8 cellular contexts compared by ENCODE assay signal in genomic region chr9:137028281-137029057, GRCh38. TPM values are rescaled to one million over a fixed set of nuclear protein-coding genes. Genes with fewer than 3 reads are reported as not detected.
A peak's percentile ranks its signal among the peaks of the same experiment; 100 is the strongest.
DNase-seq lines count a peak whose midpoint lies in the region; ATAC-seq and TF ChIP-seq lines count a peak whose summit lies in the region.

No MANE protein-coding gene starts in this region.

- H3K36me3 ChIP-seq in OCI-LY3 (replicated peaks; ENCODE audit: low read depth, low read length) (no peaks in the 10 kb centered on the region), suprapubic skin (no peaks in the 10 kb centered on the region)

- peak; percentile 50 for ATAC-seq in HG03354 (IDR thresholded peaks at IDR 0.05; ENCODE audit: poor library complexity, severe bottlenecking, unreplicated experiment)

- no peak for TF ChIP-seq EP300 in suprapubic skin (IDR thresholded peaks at IDR 0.05)

- H3K27me3 ChIP-seq in OCI-LY3 (ENCODE audit: low read depth, low read length) = peaks cover 6% of the 10 kb centered on the region
- H3K27me3 ChIP-seq in suprapubic skin = no peaks in the 10 kb centered on the region

- peak overlapping the region; percentile 64 for H3K9ac ChIP-seq in OCI-LY3 (ENCODE audit: low read length)

- TF ChIP-seq CTCF in GM12865 (IDR thresholded peaks at IDR 0.05; ENCODE audit: insufficient read depth, low read depth, low read length, missing control alignments) (peak; percentile 60), OCI-LY3 (IDR thresholded peaks at IDR 0.05; ENCODE audit: low read depth, low read length) (peak; percentile 43), fibroblast of the aortic adventitia (IDR thresholded peaks at IDR 0.05; ENCODE audit: insufficient read depth, low read length) (peak; percentile 55), nephron progenitor cell (IDR thresholded peaks at IDR 0.05) (no peak), suprapubic skin (IDR thresholded peaks at IDR 0.05) (peak; percentile 37 to 49)

- no peaks in the 10 kb centered on the region for H3K79me2 ChIP-seq in OCI-LY3 (ENCODE audit: low read length)

- peak overlapping the region; percentile 62; the same call in 1 of the 2 replicates for H2AFZ ChIP-seq in OCI-LY3 (ENCODE audit: low read depth, low read length)

- H3K9me3 ChIP-seq in OCI-LY3 (ENCODE audit: insufficient read depth, low read length) = no peaks in the 10 kb centered on the region
- no peaks in the 10 kb centered on the region for H3K9me3 ChIP-seq in suprapubic skin

- H3K4me3 Mint-ChIP-seq in nephron progenitor cell = peak overlapping the region; percentile 72

- H3K4me2 ChIP-seq in OCI-LY3 (ENCODE audit: low read length) = peak overlapping the region; percentile 97

- WGBS in suprapubic skin = no CpG with 5 or more reads among the region's 95 CpGs

- no peak for TF ChIP-seq POLR2A in suprapubic skin (IDR thresholded peaks at IDR 0.05)

- H3K27ac ChIP-seq in OCI-LY3 (ENCODE audit: low read length) (no peak overlapping the region), suprapubic skin (peak overlapping the region; percentile 68)

- H3K4me1 ChIP-seq in OCI-LY3 (ENCODE audit: low read length) = peaks cover 35% of the 10 kb centered on the region
- peaks cover 48% of the 10 kb centered on the region for H3K4me1 ChIP-seq in suprapubic skin

- DNase-seq in GM12865 (ENCODE audit: low read depth) (peak; percentile 62), fibroblast of the aortic adventitia (ENCODE audit: low read depth) (peak; percentile 23), nephron progenitor cell (peak; percentile 85), suprapubic skin (ENCODE audit: low spot score in 2 of 2) (no peak), inferior parietal cortex (ENCODE audit: extremely low spot score) (no peak)
- peak; percentile 27 to 65 for DNase-seq in activated T-helper 1 cell treated with anti-CD3 and anti-CD28 coated beads, Interleukin-2, amount 50 U/mL, for 16 hours (ENCODE audit: low read depth in 1 of 2, low spot score in 1 of 2)

- H3K27me3 Mint-ChIP-seq in nephron progenitor cell (ENCODE audit: low read depth, poor library complexity) = peaks cover 4% of the 10 kb centered on the region

- peaks cover 7% of the 10 kb centered on the region for H3K4me1 Mint-ChIP-seq in nephron progenitor cell

- H3K9me3 Mint-ChIP-seq in nephron progenitor cell = no peaks in the 10 kb centered on the region

- H3K36me3 Mint-ChIP-seq in nephron progenitor cell (ENCODE audit: low read depth) = no peaks in the 10 kb centered on the region

- no peak overlapping the region for H3K27ac Mint-ChIP-seq in nephron progenitor cell

- peak overlapping the region; percentile 10; the same call in 1 of the 2 replicates for H3K4me3 ChIP-seq in GM12865 (ENCODE audit: low read depth, low read length)
- H3K4me3 ChIP-seq in OCI-LY3 (ENCODE audit: low read length) = peak overlapping the region; percentile 88
- H3K4me3 ChIP-seq in fibroblast of the aortic adventitia (ENCODE audit: low read depth, low read length) = peak overlapping the region; percentile 65
- H3K4me3 ChIP-seq in suprapubic skin = peak overlapping the region; percentile 66

- H4K20me1 ChIP-seq in OCI-LY3 (ENCODE audit: insufficient read depth, low read length) = no peaks in the 10 kb centered on the region

RNA-seq across cellular contexts. Expression of gene ABCA2, which starts 0.4 kb away (rescaled TPM):
- total RNA-seq in fibroblast of the aortic adventitia (ENCODE audit: low replicate concordance) = 21.0 and 25.0 TPM in 2 replicates
- 10 to 100 TPM; 10.4 to 44.7 (median 33.4) TPM for total RNA-seq in suprapubic skin

RNA-seq across cellular contexts. Expression of gene FUT7, which starts 3.4 kb away (rescaled TPM):
- total RNA-seq in fibroblast of the aortic adventitia (ENCODE audit: low replicate concordance) (not detected in 2 replicates), suprapubic skin (under 1 TPM in 1 of 4 donors, not detected in 3; 0.72 TPM)

RNA-seq across cellular contexts. Expression of gene NPDC1, which starts 17.5 kb away (rescaled TPM):
- total RNA-seq in fibroblast of the aortic adventitia (ENCODE audit: low replicate concordance) (23.8 and 31.6 TPM in 2 replicates), suprapubic skin (10 to 100 TPM; 22.2 to 64.0 (median 47.3) TPM)

RNA-seq across cellular contexts. Expression of gene ENTPD2, which starts 25.4 kb away (rescaled TPM):
- total RNA-seq in fibroblast of the aortic adventitia (ENCODE audit: low replicate concordance) = 0.09 TPM in 1 of 2 replicates, not detected in the other
- 10 to 100 TPM; 13.3 to 20.8 (median 16.7) TPM for total RNA-seq in suprapubic skin

RNA-seq across cellular contexts. Expression of gene CLIC3, which starts 32.1 kb away (rescaled TPM):
- total RNA-seq in fibroblast of the aortic adventitia (ENCODE audit: low replicate concordance) (4.3 and 5.2 TPM in 2 replicates), suprapubic skin (100 to 1,000 TPM in 3 of 4 donors, 10 to 100 TPM in 1; 20.6 to 159 (median 130) TPM)

Comparison
In these comparisons a context has a peak if more than half of its experiments do, and no peak if none do; other contexts are left out.
1. DNase-seq: peak in GM12865 (single experiment), activated T-helper 1 cell treated with anti-CD3 and anti-CD28 coated beads, Interleukin-2, amount 50 U/mL, for 16 hours (2 of 2), fibroblast of the aortic adventitia (single experiment) and nephron progenitor cell (single experiment); none in suprapubic skin (0 of 2) and inferior parietal cortex (single experiment).
2. H3K4me3 ChIP-seq: peak in every context shown above with its lines; median percentile 88 in OCI-LY3; 66 in suprapubic skin; 65 in fibroblast of the aortic adventitia; 10 in GM12865.